ENCODE assay signal across 1 cellular context in the genomic region with DNA sequence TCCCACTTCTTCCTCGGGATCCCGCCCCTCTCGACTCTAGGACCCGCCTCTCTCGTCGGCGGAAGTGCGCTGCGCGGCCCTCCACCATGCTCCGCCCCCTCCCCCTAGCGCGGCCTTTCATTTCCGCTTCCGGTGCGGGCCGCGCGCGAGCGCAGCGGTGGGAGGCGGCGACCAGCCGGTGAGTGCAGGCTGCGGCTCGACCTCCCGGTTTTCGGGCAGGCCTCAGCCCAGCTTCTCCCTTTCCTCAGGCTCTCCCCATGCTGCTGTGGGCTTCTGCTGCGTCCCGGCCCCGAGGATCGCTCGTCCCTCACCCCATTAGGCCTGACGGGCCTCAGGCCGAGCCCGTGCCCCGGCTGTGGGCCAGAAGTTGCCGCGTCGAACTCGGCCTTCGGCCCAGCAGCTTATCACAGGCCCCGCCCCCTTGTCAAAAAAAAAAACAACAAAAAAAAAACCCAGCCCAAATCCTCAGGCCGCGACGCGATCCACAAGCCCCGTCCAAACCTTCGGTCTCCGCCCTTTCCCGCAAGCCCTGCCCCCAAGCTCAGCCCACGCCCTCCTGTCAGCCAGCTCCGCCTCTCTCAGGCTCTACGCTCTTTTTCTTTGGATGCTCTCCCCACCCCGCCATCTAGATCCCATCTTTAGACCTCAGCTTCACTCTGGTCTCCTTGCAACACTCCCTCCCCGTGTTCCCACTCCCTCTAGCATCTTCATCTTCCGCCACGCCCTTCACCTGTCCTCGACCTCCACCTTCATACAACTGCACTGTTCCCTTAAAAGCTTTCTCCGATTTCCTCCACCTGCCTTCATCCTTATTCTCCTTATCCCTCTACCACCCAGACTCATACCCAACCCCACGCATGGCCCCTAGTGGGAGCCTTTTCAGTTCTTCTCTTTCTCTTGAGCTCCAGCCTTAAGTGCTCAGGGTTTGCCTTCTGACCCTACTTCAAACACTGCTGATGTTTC.
TF ChIP-seq lines count a peak whose summit lies in the region.

A gene with protein sequence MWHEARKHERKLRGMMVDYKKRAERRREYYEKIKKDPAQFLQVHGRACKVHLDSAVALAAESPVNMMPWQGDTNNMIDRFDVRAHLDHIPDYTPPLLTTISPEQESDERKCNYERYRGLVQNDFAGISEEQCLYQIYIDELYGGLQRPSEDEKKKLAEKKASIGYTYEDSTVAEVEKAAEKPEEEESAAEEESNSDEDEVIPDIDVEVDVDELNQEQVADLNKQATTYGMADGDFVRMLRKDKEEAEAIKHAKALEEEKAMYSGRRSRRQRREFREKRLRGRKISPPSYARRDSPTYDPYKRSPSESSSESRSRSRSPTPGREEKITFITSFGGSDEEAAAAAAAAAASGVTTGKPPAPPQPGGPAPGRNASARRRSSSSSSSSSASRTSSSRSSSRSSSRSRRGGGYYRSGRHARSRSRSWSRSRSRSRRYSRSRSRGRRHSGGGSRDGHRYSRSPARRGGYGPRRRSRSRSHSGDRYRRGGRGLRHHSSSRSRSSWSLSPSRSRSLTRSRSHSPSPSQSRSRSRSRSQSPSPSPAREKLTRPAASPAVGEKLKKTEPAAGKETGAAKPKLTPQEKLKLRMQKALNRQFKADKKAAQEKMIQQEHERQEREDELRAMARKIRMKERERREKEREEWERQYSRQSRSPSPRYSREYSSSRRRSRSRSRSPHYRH (plus strand): TSS at position 115 of the 963 bp plus-strand sequence. CDS start 1,168 bp downstream, outside the sequence.

TF ChIP-seq in HepG2, 621 proteins besides CTCF, POLR2A, EP300 and RAD21 (continued from another document and continues in another):
- TF ChIP-seq, protein P1, sequence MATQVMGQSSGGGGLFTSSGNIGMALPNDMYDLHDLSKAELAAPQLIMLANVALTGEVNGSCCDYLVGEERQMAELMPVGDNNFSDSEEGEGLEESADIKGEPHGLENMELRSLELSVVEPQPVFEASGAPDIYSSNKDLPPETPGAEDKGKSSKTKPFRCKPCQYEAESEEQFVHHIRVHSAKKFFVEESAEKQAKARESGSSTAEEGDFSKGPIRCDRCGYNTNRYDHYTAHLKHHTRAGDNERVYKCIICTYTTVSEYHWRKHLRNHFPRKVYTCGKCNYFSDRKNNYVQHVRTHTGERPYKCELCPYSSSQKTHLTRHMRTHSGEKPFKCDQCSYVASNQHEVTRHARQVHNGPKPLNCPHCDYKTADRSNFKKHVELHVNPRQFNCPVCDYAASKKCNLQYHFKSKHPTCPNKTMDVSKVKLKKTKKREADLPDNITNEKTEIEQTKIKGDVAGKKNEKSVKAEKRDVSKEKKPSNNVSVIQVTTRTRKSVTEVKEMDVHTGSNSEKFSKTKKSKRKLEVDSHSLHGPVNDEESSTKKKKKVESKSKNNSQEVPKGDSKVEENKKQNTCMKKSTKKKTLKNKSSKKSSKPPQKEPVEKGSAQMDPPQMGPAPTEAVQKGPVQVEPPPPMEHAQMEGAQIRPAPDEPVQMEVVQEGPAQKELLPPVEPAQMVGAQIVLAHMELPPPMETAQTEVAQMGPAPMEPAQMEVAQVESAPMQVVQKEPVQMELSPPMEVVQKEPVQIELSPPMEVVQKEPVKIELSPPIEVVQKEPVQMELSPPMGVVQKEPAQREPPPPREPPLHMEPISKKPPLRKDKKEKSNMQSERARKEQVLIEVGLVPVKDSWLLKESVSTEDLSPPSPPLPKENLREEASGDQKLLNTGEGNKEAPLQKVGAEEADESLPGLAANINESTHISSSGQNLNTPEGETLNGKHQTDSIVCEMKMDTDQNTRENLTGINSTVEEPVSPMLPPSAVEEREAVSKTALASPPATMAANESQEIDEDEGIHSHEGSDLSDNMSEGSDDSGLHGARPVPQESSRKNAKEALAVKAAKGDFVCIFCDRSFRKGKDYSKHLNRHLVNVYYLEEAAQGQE (IDR thresholded peaks at IDR 0.05; ENCODE audit: borderline replicate concordance in 1 of 2, low read depth in 1 of 2, low read length in 2 of 2) = no peak
- TF ChIP-seq TMF1 (CRISPR knock-in tag; IDR thresholded peaks at IDR 0.05; ENCODE audit: low read depth) (0 out of 2 replicates have a peak, but pooled peaks have one; percentile 74), ELF3 (CRISPR knock-in tag; IDR thresholded peaks at IDR 0.05) (peak; percentile 86), IKZF4 (CRISPR knock-in tag; IDR thresholded peaks at IDR 0.05; ENCODE audit: borderline replicate concordance, low read depth, not compliant biosample characterization) (no peak), ONECUT2 (CRISPR knock-in tag; IDR thresholded peaks at IDR 0.05) (no peak), RXRA (CRISPR knock-in tag; IDR thresholded peaks at IDR 0.05) (peak; percentile 40; the same call in 1 of the 2 replicates), ZMYM4 (CRISPR knock-in tag; IDR thresholded peaks at IDR 0.05) (peak; percentile 69), DR1 (CRISPR knock-in tag; IDR thresholded peaks at IDR 0.05) (peak; percentile 82), ZFP1 (CRISPR knock-in tag; IDR thresholded peaks at IDR 0.05) (no peak), JUND (CRISPR knock-in tag; IDR thresholded peaks at IDR 0.05) (no peak; the same call in 1 of the 2 replicates), ZKSCAN8 (CRISPR knock-in tag; IDR thresholded peaks at IDR 0.05; ENCODE audit: borderline replicate concordance) (0 out of 2 replicates have a peak, but pooled peaks have one; percentile 15), ZNF569 (CRISPR knock-in tag; IDR thresholded peaks at IDR 0.05; ENCODE audit: borderline replicate concordance) (no peak), RARG (CRISPR knock-in tag; IDR thresholded peaks at IDR 0.05; ENCODE audit: low read depth) (no peak), TARDBP (CRISPR knock-in tag; IDR thresholded peaks at IDR 0.05) (peak; percentile 6; the same call in 1 of the 2 replicates), ZNF143 (CRISPR knock-in tag; IDR thresholded peaks at IDR 0.05) (0 out of 2 replicates have a peak, but pooled peaks have one; percentile 24), ZFYVE20 (CRISPR knock-in tag; IDR thresholded peaks at IDR 0.05; ENCODE audit: borderline replicate concordance, low read depth) (no peak), KLF12 (CRISPR knock-in tag; IDR thresholded peaks at IDR 0.05; ENCODE audit: borderline replicate concordance) (peak; percentile 61; the same call in 1 of the 2 replicates), NR1H2 (CRISPR knock-in tag; IDR thresholded peaks at IDR 0.05; ENCODE audit: borderline replicate concordance, low read depth) (no peak), ZNF549 (CRISPR knock-in tag; IDR thresholded peaks at IDR 0.05) (no peak), ZNF543 (CRISPR knock-in tag; IDR thresholded peaks at IDR 0.05) (no peak; the same call in 1 of the 2 replicates), EED (CRISPR knock-in tag; IDR thresholded peaks at IDR 0.05) (no peak), PPARG (CRISPR knock-in tag; conservative IDR thresholded peaks at IDR 0.05) (peak; percentile 38; the same call in 1 of the 2 replicates), NFIB (CRISPR knock-in tag; IDR thresholded peaks at IDR 0.05; ENCODE audit: borderline replicate concordance) (no peak), KAT7 (CRISPR knock-in tag; IDR thresholded peaks at IDR 0.05; ENCODE audit: borderline replicate concordance) (peak; percentile 63; the same call in 1 of the 2 replicates), CC2D1A (CRISPR knock-in tag; IDR thresholded peaks at IDR 0.05) (no peak), TRIM24 (CRISPR knock-in tag; IDR thresholded peaks at IDR 0.05) (no peak), ZNF431 (CRISPR knock-in tag; IDR thresholded peaks at IDR 0.05; ENCODE audit: borderline replicate concordance, low read depth) (no peak), ZNF34 (CRISPR knock-in tag; IDR thresholded peaks at IDR 0.05; ENCODE audit: borderline replicate concordance) (no peak), ZKSCAN1 (IDR thresholded peaks at IDR 0.05; ENCODE audit: low read length) (no peak), SIN3B (IDR thresholded peaks at IDR 0.05; ENCODE audit: low read length) (no peak), BORCS8-MEF2B (CRISPR knock-in tag; IDR thresholded peaks at IDR 0.05) (0 out of 2 replicates have a peak, but pooled peaks have one; percentile 27), TOE1 (CRISPR knock-in tag; IDR thresholded peaks at IDR 0.05) (no peak), ZSCAN21 (CRISPR knock-in tag; IDR thresholded peaks at IDR 0.05; ENCODE audit: borderline replicate concordance) (no peak), NRL (CRISPR knock-in tag; IDR thresholded peaks at IDR 0.05; ENCODE audit: borderline replicate concordance) (peak; percentile 73; the same call in 1 of the 2 replicates)
- TF ChIP-seq, protein P2, sequence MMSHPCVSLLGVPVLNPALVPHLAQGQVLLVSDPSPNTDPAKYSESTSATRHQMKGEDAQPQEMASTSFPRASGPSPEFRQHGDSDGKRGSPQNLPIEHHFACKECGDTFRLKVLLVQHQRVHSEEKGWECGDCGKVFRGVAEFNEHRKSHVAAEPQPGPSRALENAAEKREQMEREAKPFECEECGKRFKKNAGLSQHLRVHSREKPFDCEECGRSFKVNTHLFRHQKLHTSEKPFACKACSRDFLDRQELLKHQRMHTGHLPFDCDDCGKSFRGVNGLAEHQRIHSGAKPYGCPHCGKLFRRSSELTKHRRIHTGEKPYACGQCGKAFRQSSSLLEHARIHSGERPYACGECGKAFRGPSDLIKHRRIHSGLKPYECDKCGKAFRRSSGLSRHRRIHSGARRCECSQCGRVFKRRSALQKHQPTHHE (CRISPR knock-in tag; IDR thresholded peaks at IDR 0.05; ENCODE audit: borderline replicate concordance) = 0 out of 2 replicates have a peak, but pooled peaks have one; percentile 58
- TF ChIP-seq, protein P3, sequence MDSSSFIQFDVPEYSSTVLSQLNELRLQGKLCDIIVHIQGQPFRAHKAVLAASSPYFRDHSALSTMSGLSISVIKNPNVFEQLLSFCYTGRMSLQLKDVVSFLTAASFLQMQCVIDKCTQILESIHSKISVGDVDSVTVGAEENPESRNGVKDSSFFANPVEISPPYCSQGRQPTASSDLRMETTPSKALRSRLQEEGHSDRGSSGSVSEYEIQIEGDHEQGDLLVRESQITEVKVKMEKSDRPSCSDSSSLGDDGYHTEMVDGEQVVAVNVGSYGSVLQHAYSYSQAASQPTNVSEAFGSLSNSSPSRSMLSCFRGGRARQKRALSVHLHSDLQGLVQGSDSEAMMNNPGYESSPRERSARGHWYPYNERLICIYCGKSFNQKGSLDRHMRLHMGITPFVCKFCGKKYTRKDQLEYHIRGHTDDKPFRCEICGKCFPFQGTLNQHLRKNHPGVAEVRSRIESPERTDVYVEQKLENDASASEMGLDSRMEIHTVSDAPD (CRISPR knock-in tag; IDR thresholded peaks at IDR 0.05) = no peak
- TF ChIP-seq, protein P4, sequence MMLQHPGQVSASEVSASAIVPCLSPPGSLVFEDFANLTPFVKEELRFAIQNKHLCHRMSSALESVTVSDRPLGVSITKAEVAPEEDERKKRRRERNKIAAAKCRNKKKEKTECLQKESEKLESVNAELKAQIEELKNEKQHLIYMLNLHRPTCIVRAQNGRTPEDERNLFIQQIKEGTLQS (CRISPR knock-in tag; IDR thresholded peaks at IDR 0.05) = no peak
- TF ChIP-seq, protein P5, sequence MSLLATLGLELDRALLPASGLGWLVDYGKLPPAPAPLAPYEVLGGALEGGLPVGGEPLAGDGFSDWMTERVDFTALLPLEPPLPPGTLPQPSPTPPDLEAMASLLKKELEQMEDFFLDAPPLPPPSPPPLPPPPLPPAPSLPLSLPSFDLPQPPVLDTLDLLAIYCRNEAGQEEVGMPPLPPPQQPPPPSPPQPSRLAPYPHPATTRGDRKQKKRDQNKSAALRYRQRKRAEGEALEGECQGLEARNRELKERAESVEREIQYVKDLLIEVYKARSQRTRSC (CRISPR knock-in tag; IDR thresholded peaks at IDR 0.05; ENCODE audit: low read depth) = no peak
- TF ChIP-seq, protein P6, sequence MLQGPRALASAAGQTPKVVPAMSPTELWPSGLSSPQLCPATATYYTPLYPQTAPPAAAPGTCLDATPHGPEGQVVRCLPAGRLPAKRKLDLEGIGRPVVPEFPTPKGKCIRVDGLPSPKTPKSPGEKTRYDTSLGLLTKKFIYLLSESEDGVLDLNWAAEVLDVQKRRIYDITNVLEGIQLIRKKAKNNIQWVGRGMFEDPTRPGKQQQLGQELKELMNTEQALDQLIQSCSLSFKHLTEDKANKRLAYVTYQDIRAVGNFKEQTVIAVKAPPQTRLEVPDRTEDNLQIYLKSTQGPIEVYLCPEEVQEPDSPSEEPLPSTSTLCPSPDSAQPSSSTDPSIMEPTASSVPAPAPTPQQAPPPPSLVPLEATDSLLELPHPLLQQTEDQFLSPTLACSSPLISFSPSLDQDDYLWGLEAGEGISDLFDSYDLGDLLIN (CRISPR knock-in tag; IDR thresholded peaks at IDR 0.05; ENCODE audit: borderline replicate concordance) = peak; percentile 53; the same call in 1 of the 2 replicates
- TF ChIP-seq, protein P7, sequence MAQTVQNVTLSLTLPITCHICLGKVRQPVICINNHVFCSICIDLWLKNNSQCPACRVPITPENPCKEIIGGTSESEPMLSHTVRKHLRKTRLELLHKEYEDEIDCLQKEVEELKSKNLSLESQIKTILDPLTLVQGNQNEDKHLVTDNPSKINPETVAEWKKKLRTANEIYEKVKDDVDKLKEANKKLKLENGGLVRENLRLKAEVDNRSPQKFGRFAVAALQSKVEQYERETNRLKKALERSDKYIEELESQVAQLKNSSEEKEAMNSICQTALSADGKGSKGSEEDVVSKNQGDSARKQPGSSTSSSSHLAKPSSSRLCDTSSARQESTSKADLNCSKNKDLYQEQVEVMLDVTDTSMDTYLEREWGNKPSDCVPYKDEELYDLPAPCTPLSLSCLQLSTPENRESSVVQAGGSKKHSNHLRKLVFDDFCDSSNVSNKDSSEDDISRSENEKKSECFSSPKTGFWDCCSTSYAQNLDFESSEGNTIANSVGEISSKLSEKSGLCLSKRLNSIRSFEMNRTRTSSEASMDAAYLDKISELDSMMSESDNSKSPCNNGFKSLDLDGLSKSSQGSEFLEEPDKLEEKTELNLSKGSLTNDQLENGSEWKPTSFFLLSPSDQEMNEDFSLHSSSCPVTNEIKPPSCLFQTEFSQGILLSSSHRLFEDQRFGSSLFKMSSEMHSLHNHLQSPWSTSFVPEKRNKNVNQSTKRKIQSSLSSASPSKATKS (CRISPR knock-in tag; IDR thresholded peaks at IDR 0.05) = no peak
- TF ChIP-seq, protein P8, sequence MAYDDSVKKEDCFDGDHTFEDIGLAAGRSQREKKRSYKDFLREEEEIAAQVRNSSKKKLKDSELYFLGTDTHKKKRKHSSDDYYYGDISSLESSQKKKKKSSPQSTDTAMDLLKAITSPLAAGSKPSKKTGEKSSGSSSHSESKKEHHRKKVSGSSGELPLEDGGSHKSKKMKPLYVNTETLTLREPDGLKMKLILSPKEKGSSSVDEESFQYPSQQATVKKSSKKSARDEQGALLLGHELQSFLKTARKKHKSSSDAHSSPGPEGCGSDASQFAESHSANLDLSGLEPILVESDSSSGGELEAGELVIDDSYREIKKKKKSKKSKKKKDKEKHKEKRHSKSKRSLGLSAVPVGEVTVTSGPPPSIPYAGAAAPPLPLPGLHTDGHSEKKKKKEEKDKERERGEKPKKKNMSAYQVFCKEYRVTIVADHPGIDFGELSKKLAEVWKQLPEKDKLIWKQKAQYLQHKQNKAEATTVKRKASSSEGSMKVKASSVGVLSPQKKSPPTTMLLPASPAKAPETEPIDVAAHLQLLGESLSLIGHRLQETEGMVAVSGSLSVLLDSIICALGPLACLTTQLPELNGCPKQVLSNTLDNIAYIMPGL (CRISPR knock-in tag; IDR thresholded peaks at IDR 0.05; ENCODE audit: borderline replicate concordance in 1 of 2, low read depth in 1 of 2) = peak; percentile 46 to 66; a peak in 1 of 4 replicates
- TF ChIP-seq, protein P9, sequence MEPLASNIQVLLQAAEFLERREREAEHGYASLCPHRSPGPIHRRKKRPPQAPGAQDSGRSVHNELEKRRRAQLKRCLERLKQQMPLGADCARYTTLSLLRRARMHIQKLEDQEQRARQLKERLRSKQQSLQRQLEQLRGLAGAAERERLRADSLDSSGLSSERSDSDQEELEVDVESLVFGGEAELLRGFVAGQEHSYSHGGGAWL (CRISPR knock-in tag; IDR thresholded peaks at IDR 0.05) = peak; percentile 22; the same call in 1 of the 2 replicates
